Comparison of ENCODE assay signal across 16 cellular contexts in the genomic region with DNA sequence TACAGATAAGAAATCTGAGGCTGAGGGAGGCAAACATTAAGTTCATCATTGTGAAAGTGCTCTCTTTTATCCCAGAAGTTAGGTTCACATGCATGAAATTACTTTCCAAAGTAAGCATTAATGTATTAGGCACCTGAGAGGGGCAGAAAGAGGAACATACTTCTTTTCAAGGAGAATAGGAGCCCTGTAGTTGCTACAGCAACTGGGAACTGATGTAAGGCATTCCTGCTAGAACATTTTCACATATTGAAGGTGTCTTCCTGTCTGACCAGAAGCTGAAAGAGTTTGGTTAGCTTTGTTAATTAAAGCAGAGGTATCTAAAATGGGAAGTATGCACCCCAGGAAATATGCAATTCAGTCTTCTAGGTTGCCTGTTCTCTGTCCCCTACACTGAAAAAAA.
A peak's percentile ranks its signal among the peaks of the same experiment; 100 is the strongest.
DNase-seq lines count a peak whose midpoint lies in the region; ATAC-seq and TF ChIP-seq lines count a peak whose summit lies in the region.
"Had no signal": no experiment of that assay in that cellular context is flagged by ENCODE, and none has a peak within 500 bp of the region (broad histone marks: within the 10 kb centered on the region; RNA-seq: fewer than 3 reads in every experiment).

No MANE protein-coding gene starts in this region.

- ATAC-seq in activated T-cell treated with anti-CD3 and anti-CD28 coated beads, Interleukin-2, amount 50 U/mL, for 4 hours = no peak

- intact Hi-C loops in uterus (cut with DNase I; ENCODE audit: low total_unique reads) (no loop called here), ovary (cut with DNase I) (loop anchor here in 3 of 4 donors (10.0 kb wide), 3 partner anchors 472 to 572 kb away; no protein-coding TSS in a partner anchor)

- H3K4me3 Mint-ChIP-seq in activated T-cell treated with anti-CD3 and anti-CD28 coated beads, Interleukin-2, amount 50 U/mL, for 4 hours = no peak overlapping the region

- H3K4me1 Mint-ChIP-seq in activated T-cell treated with anti-CD3 and anti-CD28 coated beads, Interleukin-2, amount 50 U/mL, for 4 hours (ENCODE audit: low read depth) = no peaks in the 10 kb centered on the region

- peak overlapping the region; percentile 28; the same call in 1 of the 2 replicates for H3K9ac ChIP-seq in HUES48 (ENCODE audit: low read depth, low read length)
- no peak overlapping the region for H3K9ac ChIP-seq in iPS-18a (ENCODE audit: low read length)
- H3K9ac ChIP-seq: KMS-11 had no signal

- no peak for TF ChIP-seq EP300 in ovary (IDR thresholded peaks at IDR 0.05)

- H3K4me1 ChIP-seq in HUES48 (ENCODE audit: control insufficient read depth, insufficient read depth, low read length) (peaks cover 27% of the 10 kb centered on the region), iPS-18a (ENCODE audit: control insufficient read depth, low read depth, low read length) (peaks cover 15% of the 10 kb centered on the region), uterus (no peaks in the 10 kb centered on the region), ovary (ENCODE audit: insufficient read depth) (no peaks in the 10 kb centered on the region)

- no peaks in the 10 kb centered on the region for H3K36me3 Mint-ChIP-seq in activated T-cell treated with anti-CD3 and anti-CD28 coated beads, Interleukin-2, amount 50 U/mL, for 4 hours (ENCODE audit: insufficient read depth)

- H3K27me3 ChIP-seq in HUES48 (ENCODE audit: control insufficient read depth, insufficient read depth, low read length) (no peaks in the 10 kb centered on the region), iPS-18a (ENCODE audit: control insufficient read depth, insufficient read depth, low read length) (no peaks in the 10 kb centered on the region), uterus (no peaks in the 10 kb centered on the region), ovary (no peaks in the 10 kb centered on the region)

- TF ChIP-seq POLR2A in uterus (IDR thresholded peaks at IDR 0.05) (no peak), ovary (IDR thresholded peaks at IDR 0.05) (no peak)

- peak; percentile 80 to 89 for DNase-seq in AML-193 (lab: John Stamatoyannopoulos, UW)
- DNase-seq in SKM-1 treated with dmso at 0.1 percent for 144 hours (lab: John Stamatoyannopoulos, UW; ENCODE audit: unreplicated experiment) = peak; percentile 72
- DNase-seq in DMS114 treated with DMSO at 0.1 percent for 48 hours (lab: John Stamatoyannopoulos, UW; ENCODE audit: unreplicated experiment) = no peak
- no peak for DNase-seq in uterus
- no peak for DNase-seq in activated T-cell treated with anti-CD3 and anti-CD28 coated beads, Interleukin-2, amount 50 U/mL, for 4 hours
- DNase-seq in ovary = no peak
- DNase-seq: DND-41, NCI-H187 treated with DMSO at 0.1 percent for 48 hours, NCI-H226, NCI-H524, NCI-H82, PC-9 had no signal

- no peaks in the 10 kb centered on the region for H3K9me3 Mint-ChIP-seq in activated T-cell treated with anti-CD3 and anti-CD28 coated beads, Interleukin-2, amount 50 U/mL, for 4 hours

- peak overlapping the region; percentile 48 for H3K27ac ChIP-seq in HUES48 (ENCODE audit: low read depth, low read length)
- no peak overlapping the region for H3K27ac ChIP-seq in iPS-18a (ENCODE audit: low read length)
- no peak overlapping the region for H3K27ac ChIP-seq in uterus
- no peak overlapping the region for H3K27ac ChIP-seq in ovary
- H3K27ac ChIP-seq: 22Rv1, KMS-11, PC-9 had no signal

- H3K4me3 ChIP-seq in HUES48 (ENCODE audit: low read depth, low read length) (0 out of 2 replicates have a peak overlapping the region, but pooled peaks have one; percentile 26), iPS-18a (ENCODE audit: low read length) (peak overlapping the region; percentile 2), uterus (no peak overlapping the region), ovary (no peak overlapping the region)
- H3K4me3 ChIP-seq: PC-9 had no signal

- H3K9me3 ChIP-seq in HUES48 (ENCODE audit: control insufficient read depth, insufficient read depth, low read length) = no peaks in the 10 kb centered on the region
- H3K9me3 ChIP-seq in iPS-18a (ENCODE audit: control insufficient read depth, low read depth, low read length) = no peaks in the 10 kb centered on the region
- H3K9me3 ChIP-seq in uterus = no peaks in the 10 kb centered on the region
- no peaks in the 10 kb centered on the region for H3K9me3 ChIP-seq in ovary

- TF ChIP-seq CTCF in uterus (IDR thresholded peaks at IDR 0.05) (no peak), ovary (IDR thresholded peaks at IDR 0.05) (no peak)

- no peaks in the 10 kb centered on the region for H3K27me3 Mint-ChIP-seq in activated T-cell treated with anti-CD3 and anti-CD28 coated beads, Interleukin-2, amount 50 U/mL, for 4 hours (ENCODE audit: low read depth)

- H3K36me3 ChIP-seq in HUES48 (ENCODE audit: control insufficient read depth, insufficient read depth, low read length) (no peaks in the 10 kb centered on the region), iPS-18a (ENCODE audit: control insufficient read depth, low read depth, low read length) (no peaks in the 10 kb centered on the region), uterus (no peaks in the 10 kb centered on the region), ovary (no peaks in the 10 kb centered on the region)

Comparison
In these comparisons a context has a peak if more than half of its experiments do, and no peak if none do; other contexts are left out.
1. DNase-seq: peak in AML-193 (2 of 2) and SKM-1 treated with dmso at 0.1 percent for 144 hours (single experiment); none in DMS114 treated with DMSO at 0.1 percent for 48 hours (single experiment), uterus (0 of 2), activated T-cell treated with anti-CD3 and anti-CD28 coated beads, Interleukin-2, amount 50 U/mL, for 4 hours (single experiment) and ovary (0 of 5).
2. H3K4me3 ChIP-seq: peak in HUES48 (single experiment) and iPS-18a (single experiment); none in uterus (0 of 2) and ovary (single experiment).